1 cellular context compared by ENCODE assay signal in the genomic region with DNA sequence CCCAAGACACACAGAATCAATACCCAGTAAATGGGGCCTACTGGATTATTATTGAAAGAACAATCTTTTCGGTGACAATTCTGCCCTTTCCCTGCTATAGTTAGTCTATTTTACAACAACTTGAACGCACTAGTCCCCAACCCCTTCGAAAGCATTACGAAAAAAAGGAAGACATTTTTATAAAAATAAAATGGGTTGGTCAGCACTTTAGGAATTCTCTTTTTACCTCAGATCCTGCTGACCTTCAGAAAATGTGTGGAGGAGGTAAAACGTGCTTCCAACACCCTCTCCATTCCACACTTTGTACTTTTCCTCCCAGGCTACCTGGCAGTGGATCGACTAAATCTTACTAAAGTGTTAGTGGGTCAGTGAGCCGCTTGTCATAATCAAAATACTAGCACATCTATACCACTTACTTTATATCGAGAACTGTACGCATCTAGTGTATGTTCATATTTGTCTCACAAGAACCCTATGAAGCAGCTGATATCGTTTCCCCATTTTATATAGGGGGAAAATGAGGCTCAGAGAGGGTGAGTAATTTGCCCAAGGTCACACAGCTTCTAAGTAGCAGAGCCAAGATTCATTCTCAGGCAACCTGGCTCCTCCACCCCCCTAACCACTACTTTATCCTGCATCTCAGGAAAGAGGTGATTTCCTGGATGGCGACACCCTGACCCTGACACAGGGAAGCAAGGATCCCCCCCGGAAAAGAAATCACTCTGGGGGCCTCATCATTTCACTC.
TF ChIP-seq lines count a peak whose summit lies in the region.

No MANE protein-coding gene starts in this region.

TF ChIP-seq in HepG2, 621 proteins besides CTCF, POLR2A, EP300 and RAD21 (continued from another document):
- TF ChIP-seq REXO4 (CRISPR knock-in tag; IDR thresholded peaks at IDR 0.05; ENCODE audit: borderline replicate concordance) (no peak), ZNF703 (CRISPR knock-in tag; IDR thresholded peaks at IDR 0.05; ENCODE audit: borderline replicate concordance) (no peak), KLF12 (CRISPR knock-in tag; IDR thresholded peaks at IDR 0.05; ENCODE audit: borderline replicate concordance) (no peak), ATM (IDR thresholded peaks at IDR 0.05; ENCODE audit: borderline replicate concordance) (no peak), MAFF (IDR thresholded peaks at IDR 0.05; ENCODE audit: low read depth, low read length) (peak; percentile 77), EZH2 (conservative IDR thresholded peaks at IDR 0.05; ENCODE audit: low read depth, low read length) (no peak), SRY (CRISPR knock-in tag; IDR thresholded peaks at IDR 0.05) (no peak), ZNF317 (CRISPR knock-in tag; IDR thresholded peaks at IDR 0.05) (no peak), ZNF20 (CRISPR knock-in tag; IDR thresholded peaks at IDR 0.05) (no peak), ZNF879 (CRISPR knock-in tag; IDR thresholded peaks at IDR 0.05) (no peak), AKAP8 (CRISPR knock-in tag; IDR thresholded peaks at IDR 0.05) (no peak), MAFK (conservative IDR thresholded peaks at IDR 0.05 in 1 of 2, IDR thresholded peaks at IDR 0.05 in 1 of 2; ENCODE audit: low read length in 2 of 2) (peak; percentile 71 to 86), ZNF839 (CRISPR knock-in tag; IDR thresholded peaks at IDR 0.05; ENCODE audit: borderline replicate concordance) (no peak), ZMYM3 (CRISPR knock-in tag; IDR thresholded peaks at IDR 0.05) (peak; percentile 52; the same call in 1 of the 2 replicates), ZFP36 (IDR thresholded peaks at IDR 0.05; ENCODE audit: borderline replicate concordance, low read depth, low read length, partially characterized antibody) (no peak)
- TF ChIP-seq, protein P1, sequence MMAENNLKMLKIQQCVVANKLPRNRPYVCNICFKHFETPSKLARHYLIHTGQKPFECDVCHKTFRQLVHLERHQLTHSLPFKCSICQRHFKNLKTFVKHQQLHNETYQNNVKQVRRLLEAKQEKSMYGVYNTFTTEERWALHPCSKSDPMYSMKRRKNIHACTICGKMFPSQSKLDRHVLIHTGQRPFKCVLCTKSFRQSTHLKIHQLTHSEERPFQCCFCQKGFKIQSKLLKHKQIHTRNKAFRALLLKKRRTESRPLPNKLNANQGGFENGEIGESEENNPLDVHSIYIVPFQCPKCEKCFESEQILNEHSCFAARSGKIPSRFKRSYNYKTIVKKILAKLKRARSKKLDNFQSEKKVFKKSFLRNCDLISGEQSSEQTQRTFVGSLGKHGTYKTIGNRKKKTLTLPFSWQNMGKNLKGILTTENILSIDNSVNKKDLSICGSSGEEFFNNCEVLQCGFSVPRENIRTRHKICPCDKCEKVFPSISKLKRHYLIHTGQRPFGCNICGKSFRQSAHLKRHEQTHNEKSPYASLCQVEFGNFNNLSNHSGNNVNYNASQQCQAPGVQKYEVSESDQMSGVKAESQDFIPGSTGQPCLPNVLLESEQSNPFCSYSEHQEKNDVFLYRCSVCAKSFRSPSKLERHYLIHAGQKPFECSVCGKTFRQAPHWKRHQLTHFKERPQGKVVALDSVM (CRISPR knock-in tag; IDR thresholded peaks at IDR 0.05) = no peak
